In the genomic region with DNA sequence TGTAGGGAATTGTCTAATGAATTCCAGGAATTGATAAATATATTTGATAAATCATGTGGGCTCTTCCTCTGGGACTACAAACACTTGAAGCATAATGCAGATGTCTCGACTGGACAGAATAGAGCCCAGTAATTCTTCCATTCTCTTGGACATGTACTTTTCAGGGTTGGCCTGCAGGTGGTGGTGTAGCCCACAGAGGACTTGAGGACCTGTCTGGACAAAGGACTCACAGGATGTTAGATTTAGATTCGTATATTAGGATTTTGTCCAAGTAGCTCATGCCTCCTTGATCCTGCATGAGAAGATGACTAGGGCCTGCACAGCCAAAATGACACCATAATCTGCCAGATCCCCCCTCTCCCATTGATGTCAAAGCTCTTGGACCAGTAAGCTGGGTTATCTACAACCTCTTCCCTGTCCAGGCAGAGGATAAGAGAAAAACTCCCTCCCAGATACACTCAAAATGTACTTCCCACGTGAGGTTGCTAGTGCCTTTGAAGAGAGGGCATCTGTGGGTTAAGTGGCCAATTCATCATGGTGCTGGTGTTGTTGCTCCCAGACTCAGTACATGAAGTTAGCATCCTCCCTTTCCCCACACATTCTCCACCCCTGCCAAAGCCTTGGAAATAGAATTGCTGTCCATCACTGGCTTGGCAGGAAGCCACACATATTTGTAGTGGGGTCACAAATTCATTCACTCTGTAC, we compare ENCODE assay signal across 8 cellular contexts.
A peak's percentile ranks its signal among the peaks of the same experiment; 100 is the strongest.
DNase-seq lines count a peak whose midpoint lies in the region; ATAC-seq and TF ChIP-seq lines count a peak whose summit lies in the region.

No MANE protein-coding gene starts in this region.

- no peak overlapping the region for H3K4me2 ChIP-seq in PC-3 (ENCODE audit: low read length)

- POLR2A ChIA-PET in PC-3 (lab: Charles Lee; ENCODE audit: unreplicated experiment) = interaction anchor here (0.6 kb wide), 1 partner anchor 160 kb away, joined by 4 read pairs; no protein-coding TSS in a partner anchor

- peak; percentile 77 for TF ChIP-seq CTCF in PC-3 (conservative IDR thresholded peaks at IDR 0.05; ENCODE audit: low read depth, low read length)

- H3K4me3 ChIP-seq in PC-3 (ENCODE audit: low read length) = no peak overlapping the region

- no peaks in the 10 kb centered on the region for H3K36me3 ChIP-seq in PC-3 (ENCODE audit: low read depth, low read length)

- H3K9me2 ChIP-seq in PC-3 (replicated peaks; ENCODE audit: low read length) = no peaks in the 10 kb centered on the region

- no peak overlapping the region for H3K9ac ChIP-seq in PC-3 (ENCODE audit: low read length)

- DNase-seq in AML-193 (lab: John Stamatoyannopoulos, UW) (peak; percentile 47 to 59), PC-3 (peak; percentile 69), globus pallidus (ENCODE audit: low spot score) (peak; percentile 69), pons (ENCODE audit: low spot score) (peak; percentile 77)
- DNase-seq in activated naive CD4-positive, alpha-beta T cell (lab: John Stamatoyannopoulos, UW) = peak in 3 of 4 experiments; percentile 1 to 37 (median 6)

- no peaks in the 10 kb centered on the region for H3K27me3 ChIP-seq in PC-3 (ENCODE audit: low read length)

- CTCF ChIA-PET in PC-3 (lab: Charles Lee) = interaction anchor here (0.6 to 1.2 kb wide), 4 partner anchors 182 to 391 kb away, joined by 3 to 4 read pairs (median 3); no protein-coding TSS in a partner anchor

- H3F3A ChIP-seq in PC-3 (ENCODE audit: low read length, unreplicated experiment) = no peaks in the 10 kb centered on the region

- peaks cover 11% of the 10 kb centered on the region for H3K4me1 ChIP-seq in PC-3 (ENCODE audit: insufficient read depth, low read length)

- no peaks in the 10 kb centered on the region for H4K20me1 ChIP-seq in PC-3 (ENCODE audit: low read length)

- intact Hi-C loops in PC-3 (cut with micrococcal nuclease) = loop anchor here (1.0 to 10.0 kb wide), 6 partner anchors 65 to 483 kb away; no protein-coding TSS in a partner anchor

- no peaks in the 10 kb centered on the region for H3K79me2 ChIP-seq in PC-3 (ENCODE audit: low read length)

- H3K9me3 ChIP-seq in PC-3 (ENCODE audit: low read length) = no peaks in the 10 kb centered on the region

- H2AFZ ChIP-seq in PC-3 (ENCODE audit: low read length) = 0 out of 2 replicates have a peak overlapping the region, but pooled peaks have one; percentile 42

- ATAC-seq in GM18861 (IDR thresholded peaks at IDR 0.05; ENCODE audit: unreplicated experiment) (peak; percentile 56), HG03469 (IDR thresholded peaks at IDR 0.05; ENCODE audit: unreplicated experiment) (peak; percentile 65), PC-3 (peak; percentile 83), HG03457 (IDR thresholded peaks at IDR 0.05; ENCODE audit: unreplicated experiment) (no peak)

- no TSS peak for BruUV-seq in PC-3 (replicated peaks; lab: Mats Ljungman, UMichigan)

- no peak overlapping the region for H3K27ac ChIP-seq in PC-3 (ENCODE audit: low read length)

Comparison
In these comparisons a context has a peak if more than half of its experiments do, and no peak if none do; other contexts are left out.
1. DNase-seq: peak in every context shown above with its lines; median percentile 77 in pons; 69 in PC-3; 69 in globus pallidus; 53 in AML-193; 6 in activated naive CD4-positive, alpha-beta T cell.